Comparison of ENCODE assay signal across 8 cellular contexts in genomic region chr2:202849343-202849742, GRCh38. TPM values are rescaled to one million over a fixed set of nuclear protein-coding genes. Genes with fewer than 3 reads are reported as not detected.
DNase-seq lines count a peak whose midpoint lies in the region; ATAC-seq, FAIRE-seq and TF ChIP-seq lines count a peak whose summit lies in the region.
"Not testable (repeated sequence)": the region's sequence is repeated elsewhere in the genome, so short reads cannot be mapped to it uniquely, and the experiment has no call there.

No MANE protein-coding gene starts in this region.

- H3K27ac Mint-ChIP-seq in CD14-positive monocyte (peak overlapping the region in 5 of 7 donors; percentile 50 to 89 (median 85)), activated B cell treated with CpG ODN at 0.5 μM for 24 hours (peak overlapping the region; percentile 77)
- H3K27ac Mint-ChIP-seq in stimulated activated effector memory CD8-positive, alpha-beta T cell treated with anti-CD3 and anti-CD28 coated beads, Interleukin-12 subunit alpha, Interleukin-12 subunit beta, amount 100 ng/mL, for 72 hours = not testable (repeated sequence)

- H3K9me3 Mint-ChIP-seq in CD14-positive monocyte; activated B cell treated with CpG ODN at 0.5 μM for 24 hours; stimulated activated effector memory CD8-positive, alpha-beta T cell treated with anti-CD3 and anti-CD28 coated beads, Interleukin-12 subunit alpha, Interleukin-12 subunit beta, amount 100 ng/mL, for 72 hours: not testable (repeated sequence)

- not testable (repeated sequence) for H4K20me1 ChIP-seq in HCT116 (ENCODE audit: insufficient read depth); Loucy (ENCODE audit: insufficient read depth, low read length, poor library complexity, severe bottlenecking); OCI-LY3 (ENCODE audit: insufficient read depth, low read length); HepG2 (ENCODE audit: insufficient read depth, low read length)

- TF ChIP-seq EP300 in HepG2 (IDR thresholded peaks at IDR 0.05; ENCODE audit: low read depth in 2 of 2, low read length in 2 of 2); HepG2 (CRISPR knock-in tag; IDR thresholded peaks at IDR 0.05; ENCODE audit: borderline replicate concordance): not testable (repeated sequence)

- CTCF ChIA-PET in HCT116 (lab: Charles Lee); HepG2 (lab: Yijun Ruan, JAX; ENCODE audit: low intra/inter-chr PET ratio, low total read pairs): not testable (repeated sequence)
- CTCF ChIA-PET in activated B cell treated with CpG ODN at 0.5 μM for 24 hours (lab: Charles Lee) = interaction anchor here (1.1 kb wide), 1 partner anchor 12 kb away, joined by 3 read pairs; no protein-coding TSS in a partner anchor

- WGBS in HepG2 (ENCODE audit: low lambda C conversion rate) = 38% methylated on average over 3 of the region's 3 CpGs

- in situ Hi-C loops in HepG2 (cut with HindIII; ENCODE audit: extremely low pct_ligation_motif_present, low pct_unique_long_range_greater_than_20kb) = loop anchor here (25.0 kb wide), 2 partner anchors 963 to 1063 kb away; no protein-coding TSS in a partner anchor

- H2AFZ ChIP-seq in HCT116 (ENCODE audit: low read depth, low read length, poor library complexity, severe bottlenecking); OCI-LY3 (ENCODE audit: low read depth, low read length); HepG2 (ENCODE audit: low read length): not testable (repeated sequence)
- H2AFZ ChIP-seq in Loucy (ENCODE audit: low read length) = peak overlapping the region; percentile 58; the same call in 1 of the 2 replicates

- not testable (repeated sequence) for TF ChIP-seq POLR2A in HCT116 (IDR thresholded peaks at IDR 0.05; ENCODE audit: borderline replicate concordance, extremely low read depth, insufficient read depth, insufficient read length); HepG2 (IDR thresholded peaks at IDR 0.05; ENCODE audit: insufficient read depth in 1 of 2, low read depth in 2 of 2, low read length in 2 of 2)

- POLR2A ChIA-PET in HCT116 (lab: Charles Lee) = not testable (repeated sequence)
- POLR2A ChIA-PET in activated B cell treated with CpG ODN at 0.5 μM for 24 hours (lab: Charles Lee) (interaction anchor here (0.7 to 2.5 kb wide), 3 partner anchors 21 to 268 kb away, joined by 3 to 15 read pairs (median 4); partner anchors contain the start of gene FAM117B), HepG2 (lab: Yijun Ruan, JAX) (interaction anchor here (1.1 kb wide), 1 partner anchor 15 kb away, joined by 3 read pairs; no protein-coding TSS in a partner anchor)

- not testable (repeated sequence) for H3K27me3 Mint-ChIP-seq in CD14-positive monocyte (ENCODE audit: low read depth in 3 of 3); activated B cell treated with CpG ODN at 0.5 μM for 24 hours

- H3K27me3 ChIP-seq in HCT116 (ENCODE audit: insufficient read depth, low read length); Loucy (ENCODE audit: insufficient read depth, low read length, poor library complexity, severe bottlenecking); OCI-LY3 (ENCODE audit: low read depth, low read length); HepG2 (ENCODE audit: control insufficient read depth in 1 of 2, insufficient read depth in 2 of 2, low read length in 2 of 2): not testable (repeated sequence)

- H3K4me1 ChIP-seq in HCT116 (ENCODE audit: control insufficient read depth in 1 of 2, insufficient read depth in 2 of 2, low read length in 2 of 2); Loucy (ENCODE audit: insufficient read depth, low read length, poor library complexity, severe bottlenecking): not testable (repeated sequence)
- H3K4me1 ChIP-seq in OCI-LY3 (ENCODE audit: low read length) (peaks cover 26% of the 10 kb centered on the region), HepG2 (ENCODE audit: insufficient read depth, low read length) (peaks cover 17% of the 10 kb centered on the region)

- H3K9ac ChIP-seq in HCT116 (ENCODE audit: low read length); HepG2 (ENCODE audit: insufficient read depth, low read depth, low read length): not testable (repeated sequence)
- peak overlapping the region; percentile 50 for H3K9ac ChIP-seq in Loucy (ENCODE audit: low read depth, low read length, poor library complexity, severe bottlenecking)
- H3K9ac ChIP-seq in OCI-LY3 (ENCODE audit: low read length) = peak overlapping the region; percentile 83

- H3F3A ChIP-seq in Loucy (ENCODE audit: low read depth) = not testable (repeated sequence)

- H3K9me2 ChIP-seq in HCT116 (ENCODE audit: insufficient read depth); Loucy (replicated peaks; ENCODE audit: low read depth, low read length): not testable (repeated sequence)

- not testable (repeated sequence) for H3K4me2 ChIP-seq in HCT116 (ENCODE audit: low read length); Loucy (ENCODE audit: low read depth, low read length, poor library complexity, severe bottlenecking)
- H3K4me2 ChIP-seq in OCI-LY3 (ENCODE audit: low read length) (peak overlapping the region; percentile 85), HepG2 (ENCODE audit: low read depth, low read length) (peak overlapping the region; percentile 25; the same call in 1 of the 2 replicates)

- RAD21 ChIA-PET in HCT116 (lab: Charles Lee; ENCODE audit: low non-redundant PET in 1 of 2, low total read pairs in 2 of 2, uncharacterized antibody in 2 of 2, unreplicated experiment in 2 of 2) = not testable (repeated sequence)

- TF ChIP-seq CTCF in CD14-positive monocyte (IDR thresholded peaks at IDR 0.05); HCT116 (IDR thresholded peaks at IDR 0.05 in 2 of 3, conservative IDR thresholded peaks at IDR 0.05 in 1 of 3; ENCODE audit: borderline replicate concordance in 1 of 3, insufficient read depth in 1 of 3, low read depth in 2 of 3, low read length in 2 of 3); Loucy (conservative IDR thresholded peaks at IDR 0.05; ENCODE audit: low read length); OCI-LY3 (IDR thresholded peaks at IDR 0.05; ENCODE audit: low read depth, low read length); activated B cell treated with CpG ODN at 0.5 μM for 24 hours (IDR thresholded peaks at IDR 0.05); HepG2 (CRISPR knock-in tag; IDR thresholded peaks at IDR 0.05): not testable (repeated sequence)

- H3K36me3 ChIP-seq in HCT116 (ENCODE audit: control insufficient read depth in 1 of 2, insufficient read depth in 2 of 2, low read length in 2 of 2); Loucy (ENCODE audit: insufficient read depth, low read length); OCI-LY3 (replicated peaks; ENCODE audit: low read depth, low read length); HepG2 (replicated peaks in 1 of 2; ENCODE audit: control insufficient read depth in 1 of 2, insufficient read depth in 2 of 2, low read length in 2 of 2): not testable (repeated sequence)

- H3K4me1 Mint-ChIP-seq in CD14-positive monocyte = peaks cover 25% of the 10 kb centered on the region
- peaks cover 23% of the 10 kb centered on the region for H3K4me1 Mint-ChIP-seq in activated B cell treated with CpG ODN at 0.5 μM for 24 hours
- H3K4me1 Mint-ChIP-seq in stimulated activated effector memory CD8-positive, alpha-beta T cell treated with anti-CD3 and anti-CD28 coated beads, Interleukin-12 subunit alpha, Interleukin-12 subunit beta, amount 100 ng/mL, for 72 hours = not testable (repeated sequence)

- ATAC-seq in HCT116 = 0 out of 2 replicates have a peak, but pooled peaks have one; percentile 30
- not testable (repeated sequence) for ATAC-seq in activated B cell treated with CpG ODN at 0.5 μM for 24 hours (ENCODE audit: low read depth); stimulated activated effector memory CD8-positive, alpha-beta T cell treated with anti-CD3 and anti-CD28 coated beads, Interleukin-12 subunit alpha, Interleukin-12 subunit beta, amount 100 ng/mL, for 72 hours
- ATAC-seq in HepG2 = peak; percentile 75

- BruUV-seq in HCT116 (replicated peaks; lab: Mats Ljungman, UMichigan); HepG2 (replicated peaks; lab: Mats Ljungman, UMichigan): not testable (repeated sequence)

- H3K27ac ChIP-seq in HCT116 (ENCODE audit: low read depth, low read length); HepG2 (ENCODE audit: extremely low read length, insufficient read depth, low read length): not testable (repeated sequence)
- peak overlapping the region; percentile 95 for H3K27ac ChIP-seq in OCI-LY3 (ENCODE audit: low read length)

- not testable (repeated sequence) for FAIRE-seq in HepG2 (lab: Jason Lieb, UNC)

- H3K9me3 ChIP-seq in HCT116 (ENCODE audit: control insufficient read depth in 1 of 2, insufficient read depth in 1 of 2, low read depth in 1 of 2, low read length in 2 of 2); Loucy (ENCODE audit: insufficient read depth, low read depth, low read length); OCI-LY3 (ENCODE audit: insufficient read depth, low read length); HepG2 (ENCODE audit: low read length): not testable (repeated sequence)

- not testable (repeated sequence) for H3K36me3 Mint-ChIP-seq in CD14-positive monocyte; activated B cell treated with CpG ODN at 0.5 μM for 24 hours (ENCODE audit: low read depth); stimulated activated effector memory CD8-positive, alpha-beta T cell treated with anti-CD3 and anti-CD28 coated beads, Interleukin-12 subunit alpha, Interleukin-12 subunit beta, amount 100 ng/mL, for 72 hours

- intact Hi-C loops in CD14-positive monocyte (cut with micrococcal nuclease); HCT116 (cut with micrococcal nuclease); activated B cell treated with CpG ODN at 0.5 μM for 24 hours (cut with micrococcal nuclease); HepG2 (cut with micrococcal nuclease; ENCODE audit: unreplicated experiment): not testable (repeated sequence)

- not testable (repeated sequence) for H3K4me3 ChIP-seq in HCT116 (replicated peaks in 1 of 2; ENCODE audit: low read depth in 1 of 2, low read length in 2 of 2); Loucy (ENCODE audit: low read length, poor library complexity, severe bottlenecking); HepG2 (replicated peaks in 1 of 3; ENCODE audit: insufficient read depth in 1 of 3, low read depth in 2 of 3, low read length in 3 of 3)
- H3K4me3 ChIP-seq in OCI-LY3 (ENCODE audit: low read length) = peak overlapping the region; percentile 67

- TF ChIP-seq RAD21 in HCT116 (IDR thresholded peaks at IDR 0.05; ENCODE audit: low read depth); HepG2 (CRISPR knock-in tag; IDR thresholded peaks at IDR 0.05): not testable (repeated sequence)

- not testable (repeated sequence) for H3K79me2 ChIP-seq in HCT116 (ENCODE audit: insufficient read depth, low read length); Loucy (ENCODE audit: insufficient read depth, low read length); OCI-LY3 (ENCODE audit: low read length); HepG2 (ENCODE audit: insufficient read depth, low read length)

- H3K4me3 Mint-ChIP-seq in CD14-positive monocyte = peak overlapping the region; percentile 54 to 62
- H3K4me3 Mint-ChIP-seq in activated B cell treated with CpG ODN at 0.5 μM for 24 hours = peak overlapping the region; percentile 32
- peak overlapping the region; percentile 22 for H3K4me3 Mint-ChIP-seq in stimulated activated effector memory CD8-positive, alpha-beta T cell treated with anti-CD3 and anti-CD28 coated beads, Interleukin-12 subunit alpha, Interleukin-12 subunit beta, amount 100 ng/mL, for 72 hours

- DNase-seq in CD14-positive monocyte (ENCODE audit: low spot score); HCT116 (ENCODE audit: low read depth, low spot score); activated B cell treated with CpG ODN at 0.5 μM for 24 hours; HepG2 (ENCODE audit: low spot score); stimulated activated effector memory CD8-positive, alpha-beta T cell treated with anti-CD3 and anti-CD28 coated beads, Interleukin-12 subunit alpha, Interleukin-12 subunit beta, amount 100 ng/mL, for 72 hours (ENCODE audit: low spot score in 2 of 2): not testable (repeated sequence)
- DNase-seq in brain pericyte (ENCODE audit: low read depth, low spot score) = peak; percentile 41

RNA-seq across cellular contexts. Expression of gene ICA1L, which starts 22.2 kb away (rescaled TPM):
- polyA plus RNA-seq in CD14-positive monocyte = under 1 TPM; 0.17 to 0.85 TPM
- total RNA-seq in HCT116 (2021; ENCODE audit: unreplicated experiment) = 2.5 TPM
- 0.56 and 0.59 TPM in 2 replicates for polyA plus RNA-seq in HCT116 (2012)
- total RNA-seq in activated B cell treated with CpG ODN at 0.5 μM for 24 hours = 7.3 and 10.2 TPM in 2 replicates
- total RNA-seq in HepG2 (2016; rRNA removed; fragmentation: Illumina TruSeq; extraction: Trizol) = 2.1 and 2.4 TPM in 2 replicates
- total RNA-seq in HepG2 (2016; cell fraction: cytosol; rRNA removed; fragmentation: Illumina TruSeq; extraction: Trizol; ENCODE audit: low read depth) = 1.8 and 3.4 TPM in 2 replicates
- total RNA-seq in HepG2 (2016; cell fraction: insoluble cytoplasmic fraction; rRNA removed; fragmentation: Illumina TruSeq; extraction: Trizol) = 2.0 and 2.4 TPM in 2 replicates
- 2.4 and 3.0 TPM in 2 replicates for total RNA-seq in HepG2 (2016; cell fraction: membrane; rRNA removed; fragmentation: Illumina TruSeq; extraction: Trizol)
- 3.6 and 5.2 TPM in 2 replicates for total RNA-seq in HepG2 (2016; cell fraction: nucleus; rRNA removed; fragmentation: Illumina TruSeq; extraction: Trizol)
- polyA plus RNA-seq in HepG2 (2011; rRNA removed) = 1.5 and 2.0 TPM in 2 replicates
- polyA plus RNA-seq in HepG2 (2011; cell fraction: cytosol; rRNA removed) = 0.47 and 0.77 TPM in 2 replicates
- polyA plus RNA-seq in HepG2 (2011; cell fraction: nucleus; rRNA removed) = 1.6 and 2.1 TPM in 2 replicates
- polyA plus RNA-seq in HepG2 (2012) = 0.85 and 1.6 TPM in 2 replicates
- 0.46 and 0.53 TPM in 2 replicates for polyA plus RNA-seq in HepG2 (2016; cell fraction: cytosol; fragmentation: Illumina TruSeq; extraction: Trizol; ENCODE audit: low read depth)
- polyA plus RNA-seq in HepG2 (2016; cell fraction: insoluble cytoplasmic fraction; fragmentation: Illumina TruSeq; extraction: Trizol; ENCODE audit: low read depth) = 1.6 and 2.1 TPM in 2 replicates
- 0.85 and 1.3 TPM in 2 replicates for polyA plus RNA-seq in HepG2 (2016; cell fraction: membrane; fragmentation: Illumina TruSeq; extraction: Trizol; ENCODE audit: low read depth)
- polyA plus RNA-seq in HepG2 (2016; cell fraction: nucleus; fragmentation: Illumina TruSeq; extraction: Trizol; ENCODE audit: insufficient read depth, low read depth) = 4.9 and 5.1 TPM in 2 replicates
- 0.40 and 0.56 TPM in 2 replicates for polyA minus RNA-seq in HepG2 (2011; rRNA and poly(A)+ RNA removed; ENCODE audit: low replicate concordance)
- 1.4 and 3.0 TPM in 2 replicates for polyA minus RNA-seq in HepG2 (2011; cell fraction: cytosol; rRNA and poly(A)+ RNA removed)
- polyA minus RNA-seq in HepG2 (2011; cell fraction: nucleus; rRNA and poly(A)+ RNA removed) = 6.4 and 7.5 TPM in 2 replicates
